Comparison of ENCODE assay signal across 8 cellular contexts in the genomic region with DNA sequence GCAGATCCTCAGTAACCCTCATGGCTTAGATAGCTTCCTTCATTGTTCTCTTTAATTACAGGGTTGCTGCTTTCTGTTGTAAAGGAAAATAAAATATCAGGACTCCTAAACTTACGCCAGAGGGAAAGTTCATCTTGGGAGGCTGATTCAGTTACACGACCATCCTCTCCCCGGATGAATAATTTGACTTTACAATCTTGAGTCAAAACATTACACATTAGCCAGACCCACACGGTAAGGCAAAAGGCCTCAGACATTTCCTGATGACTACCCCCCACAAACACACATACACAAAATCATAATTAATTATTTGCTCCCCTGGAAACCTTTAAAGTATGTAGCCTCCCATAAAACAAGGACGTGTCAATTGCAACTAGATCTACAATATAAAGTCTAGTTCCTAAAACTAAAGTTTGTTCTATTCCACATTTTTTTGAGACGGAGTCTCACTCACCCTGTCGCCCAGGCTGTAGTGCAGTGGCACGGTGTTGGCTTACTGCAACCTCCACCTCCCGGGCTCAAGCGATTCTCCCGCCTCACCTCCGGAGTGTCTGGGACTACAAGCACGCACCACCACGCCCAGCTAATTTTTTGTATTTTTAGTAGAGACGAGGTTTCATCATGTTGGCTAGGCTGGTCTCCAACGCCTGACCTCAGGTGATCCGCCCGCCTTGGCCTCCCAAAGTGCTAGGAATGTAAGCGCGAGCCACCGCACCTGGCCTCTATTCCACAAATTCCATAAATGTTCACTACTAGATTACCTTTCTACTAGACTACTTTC. TPM values are rescaled to one million over a fixed set of nuclear protein-coding genes. Genes with fewer than 3 reads are reported as not detected.
A peak's percentile ranks its signal among the peaks of the same experiment; 100 is the strongest.
DNase-seq lines count a peak whose midpoint lies in the region; ATAC-seq, FAIRE-seq and TF ChIP-seq lines count a peak whose summit lies in the region.

No MANE protein-coding gene starts in this region.

- FAIRE-seq in H54 (lab: Jason Lieb, UNC): no peak

- H3K27ac ChIP-seq in caudate nucleus (ENCODE audit: low read depth, low read length) (peak overlapping the region; percentile 98), muscle layer of colon (ENCODE audit: low read depth, low read length) (peak overlapping the region; percentile 96)

- no peak for TF ChIP-seq POLR2A in H54 (IDR thresholded peaks at IDR 0.05; ENCODE audit: low read depth, low read length)

- DNase-seq in LoVo (ENCODE audit: low spot score) (peak; percentile 39), caudate nucleus (lab: John Stamatoyannopoulos, UW) (no peak), H54 (ENCODE audit: insufficient read length, low spot score) (no peak)

- no peak for TF ChIP-seq CTCF in GM12875 (IDR thresholded peaks at IDR 0.05; ENCODE audit: borderline replicate concordance, insufficient read depth, low read depth, low read length)

- ATAC-seq in GM19452 (IDR thresholded peaks at IDR 0.05; ENCODE audit: unreplicated experiment) (no peak), HG03469 (IDR thresholded peaks at IDR 0.05; ENCODE audit: unreplicated experiment) (no peak), esophagus mucosa (no peak)

- no peaks in the 10 kb centered on the region for H3K9me3 ChIP-seq in muscle layer of colon (ENCODE audit: low read length)

- H3K4me1 ChIP-seq in muscle layer of colon (ENCODE audit: insufficient read depth, low read length): peaks cover 19% of the 10 kb centered on the region

- H3K27me3 ChIP-seq in muscle layer of colon (ENCODE audit: control insufficient read depth in 1 of 2, insufficient read depth in 2 of 2, low read length in 2 of 2): no peaks in the 10 kb centered on the region

- H3K4me3 ChIP-seq in GM12875 (ENCODE audit: low read depth, low read length): peak overlapping the region; percentile 88
- H3K4me3 ChIP-seq in muscle layer of colon (ENCODE audit: low read depth in 1 of 2, low read length in 2 of 2): peak overlapping the region; percentile 84

- peak overlapping the region; percentile 97 for H3K9ac ChIP-seq in muscle layer of colon (ENCODE audit: low read length)

- peaks cover 5% of the 10 kb centered on the region for H3K36me3 ChIP-seq in muscle layer of colon (ENCODE audit: insufficient read depth, low read length)

RNA-seq across cellular contexts. Expression of gene PRDX1, which starts 0.8 kb away (rescaled TPM):
- total RNA-seq in esophagus mucosa: 794 TPM

RNA-seq across cellular contexts. Expression of gene MMACHC, which starts 22.4 kb away (rescaled TPM):
- 4.3 TPM for total RNA-seq in esophagus mucosa

RNA-seq across cellular contexts. Expression of gene CCDC163, which starts 22.6 kb away (rescaled TPM):
- 0.88 TPM for total RNA-seq in esophagus mucosa

RNA-seq across cellular contexts. Expression of gene AKR1A1, which starts 28.1 kb away (rescaled TPM):
- total RNA-seq in esophagus mucosa: 223 TPM

RNA-seq across cellular contexts. Expression of gene TESK2, which starts 31.6 kb away (rescaled TPM):
- 5.2 TPM for total RNA-seq in esophagus mucosa
